In genomic region chr10:987906-988666, GRCh38 we compare ENCODE assay signal across 9 cellular contexts. TPM values are rescaled to one million over a fixed set of nuclear protein-coding genes. Genes with fewer than 3 reads are reported as not detected.
A peak's percentile ranks its signal among the peaks of the same experiment; 100 is the strongest.
DNase-seq lines count a peak whose midpoint lies in the region; ATAC-seq, FAIRE-seq and TF ChIP-seq lines count a peak whose summit lies in the region.
"Had no signal": no experiment of that assay in that cellular context is flagged by ENCODE, and none has a peak within 500 bp of the region (broad histone marks: within the 10 kb centered on the region; RNA-seq: fewer than 3 reads in every experiment).

Gene GTPBP4, plus strand, starts transcription at chr10:988434. Its CDS starts 46 bp downstream, at chr10:988480.

- peak within 1 kb of the TSS; percentile 98 for H3K27ac ChIP-seq in AG04450 (ENCODE audit: low read depth, low read length)
- H3K27ac ChIP-seq in smooth muscle cell (ENCODE audit: low read depth): peak within 1 kb of the TSS; percentile 99

- peak; percentile 89 for DNase-seq in AG04450 (ENCODE audit: low read depth, low spot score)
- DNase-seq in NCI-H2171 treated with DMSO at 0.1 percent for 48 hours (lab: John Stamatoyannopoulos, UW): peak; percentile 86
- peak; percentile 88 for DNase-seq in bronchial epithelial cell (ENCODE audit: low read depth)
- DNase-seq in iPS-NIHi7 (ENCODE audit: extremely low spot score): peak; percentile 99
- peak; percentile 73 for DNase-seq in smooth muscle cell (lab: John Stamatoyannopoulos, UW; ENCODE audit: unreplicated experiment)

- TF ChIP-seq CTCF in AG04450 (IDR thresholded peaks at IDR 0.05; ENCODE audit: low read depth, low read length) (no peak), WI38 (IDR thresholded peaks at IDR 0.05; ENCODE audit: low read depth, low read length) (no peak), bronchial epithelial cell (IDR thresholded peaks at IDR 0.05; ENCODE audit: insufficient read depth, low read length, severe bottlenecking) (peak; percentile 39), smooth muscle cell (IDR thresholded peaks at IDR 0.05; ENCODE audit: borderline replicate concordance, insufficient read depth, poor library complexity, severe bottlenecking) (no peak)

- peak within 1 kb of the TSS; percentile 100 for H3K9ac ChIP-seq in smooth muscle cell (ENCODE audit: low read depth)

- peaks cover 9% of the 10 kb centered on the region for H3K36me3 ChIP-seq in bronchial epithelial cell (ENCODE audit: control insufficient read depth, insufficient read depth, low read length)
- no peaks in the 10 kb centered on the region for H3K36me3 ChIP-seq in smooth muscle cell (ENCODE audit: low read depth)

- H3K27me3 ChIP-seq in AG04450 (ENCODE audit: control insufficient read depth, insufficient read depth, low read length) (no peaks in the 10 kb centered on the region), bronchial epithelial cell (ENCODE audit: control insufficient read depth, insufficient read depth, low read length) (no peaks in the 10 kb centered on the region), smooth muscle cell (ENCODE audit: low read depth) (no peaks in the 10 kb centered on the region)

- CTCF ChIA-PET in AG04450 (lab: Charles Lee): no interaction called here

- peaks cover 46% of the 10 kb centered on the region for H3K79me2 ChIP-seq in smooth muscle cell (ENCODE audit: low read depth)

- WGBS in smooth muscle cell (ENCODE audit: low lambda C conversion rate): under 1% methylated on average over 70 of the region's 71 CpGs

- POLR2A ChIA-PET in AG04450 (lab: Yijun Ruan, JAX): interaction anchor here (0.6 to 2.2 kb wide), 9 partner anchors 13 to 68 kb away, joined by 3 to 11 read pairs (median 3); partner anchors contain the start of genes IDI1, LARP4B and WDR37

- H4K20me1 ChIP-seq in smooth muscle cell (ENCODE audit: low read depth): peaks cover 38% of the 10 kb centered on the region

- H3K4me1 ChIP-seq in smooth muscle cell (ENCODE audit: low read depth): peaks cover 8% of the 10 kb centered on the region

- H3K9me3 ChIP-seq in AG04450 (ENCODE audit: control insufficient read depth, insufficient read depth, low read length): peaks cover 3% of the 10 kb centered on the region; the same call in 1 of the 2 replicates
- H3K9me3 ChIP-seq in smooth muscle cell (replicated peaks; ENCODE audit: low read depth): no peaks in the 10 kb centered on the region

- peak within 1 kb of the TSS; percentile 100 for H3K4me2 ChIP-seq in smooth muscle cell

- no peak for FAIRE-seq in bronchial epithelial cell (lab: Jason Lieb, UNC)
- FAIRE-seq: TTC549 had no signal

- H2AFZ ChIP-seq in smooth muscle cell (ENCODE audit: low read depth): peak within 1 kb of the TSS; percentile 56

- no peaks in the 10 kb centered on the region for H3F3A ChIP-seq in smooth muscle cell (ENCODE audit: low read depth)

- H3K4me3 ChIP-seq in AG04450 (ENCODE audit: low read depth, low read length): peak within 1 kb of the TSS; percentile 90
- peak within 1 kb of the TSS; percentile 100 for H3K4me3 ChIP-seq in WI38 (ENCODE audit: low read depth, low read length)
- H3K4me3 ChIP-seq in bronchial epithelial cell (ENCODE audit: low read depth, low read length): peak within 1 kb of the TSS; percentile 85
- peak within 1 kb of the TSS; percentile 100 for H3K4me3 ChIP-seq in smooth muscle cell

- ATAC-seq in GM18868 (IDR thresholded peaks at IDR 0.05; ENCODE audit: unreplicated experiment) (peak; percentile 95), HG03108 (IDR thresholded peaks at IDR 0.05; ENCODE audit: unreplicated experiment) (peak; percentile 97)

RNA-seq across cellular contexts. Expression of gene GTPBP4, which starts in this region (rescaled TPM):
- polyA plus RNA-seq in AG04450 (2011; rRNA removed): 33.4 and 34.9 TPM in 2 replicates
- 26.9 and 27.4 TPM in 2 replicates for polyA minus RNA-seq in AG04450 (2011; rRNA and poly(A)+ RNA removed)
- 45.0 and 74.4 TPM in 2 replicates for total RNA-seq in bronchial epithelial cell
- total RNA-seq in smooth muscle cell: 36.8 and 52.1 TPM in 2 replicates
- 42.5 and 60.5 TPM in 2 replicates for polyA plus RNA-seq in smooth muscle cell

Comparison
In these comparisons a context has a peak if more than half of its experiments do, and no peak if none do; other contexts are left out.
1. Peak in every context shown above with its lines: DNase-seq, ATAC-seq, H3K4me3 ChIP-seq and H3K27ac ChIP-seq.